In the genomic region with DNA sequence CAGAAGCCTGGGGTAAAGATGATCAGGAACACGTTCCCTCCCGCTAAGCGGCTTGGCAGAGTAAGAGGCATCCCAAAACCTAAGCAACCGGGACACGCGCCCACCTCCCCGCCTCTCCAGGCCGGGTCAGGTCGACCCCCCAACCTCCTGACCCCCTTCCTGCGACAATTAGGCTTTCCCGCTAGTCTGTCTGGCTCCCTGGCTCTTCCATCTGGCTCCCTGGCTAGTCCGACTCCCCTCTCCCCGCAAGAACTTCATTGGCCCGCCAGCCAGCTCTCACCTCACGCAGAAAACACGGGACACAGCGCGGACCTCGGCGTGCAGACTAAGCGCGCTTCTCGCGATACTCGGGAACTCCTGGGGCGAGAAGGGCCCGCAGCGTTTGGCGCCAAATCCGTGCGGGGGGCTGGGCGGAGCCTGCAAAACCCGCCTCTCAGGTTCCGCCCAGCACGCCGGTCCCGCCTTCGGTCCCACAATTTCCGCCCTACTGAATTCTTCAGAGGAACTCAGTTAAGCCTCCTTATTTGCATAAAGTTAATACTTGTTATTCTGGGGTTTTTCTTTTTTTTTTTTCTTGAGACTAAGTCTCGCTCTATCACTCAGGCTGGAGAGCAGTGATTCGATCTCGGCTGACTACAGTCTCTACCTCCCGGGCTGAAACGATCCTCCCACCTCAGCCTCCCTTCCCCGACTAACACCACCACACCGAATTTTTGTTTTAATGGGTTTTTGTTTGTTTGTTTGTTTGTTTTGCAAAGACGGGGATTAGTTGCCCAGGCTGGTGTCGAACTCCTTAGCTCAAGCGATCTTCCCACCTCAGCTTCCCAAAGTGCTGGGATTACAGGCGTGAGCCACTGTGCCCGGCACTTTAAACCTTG, we compare ENCODE assay signal across 1 cellular context.
TF ChIP-seq lines count a peak whose summit lies in the region.

A gene with protein sequence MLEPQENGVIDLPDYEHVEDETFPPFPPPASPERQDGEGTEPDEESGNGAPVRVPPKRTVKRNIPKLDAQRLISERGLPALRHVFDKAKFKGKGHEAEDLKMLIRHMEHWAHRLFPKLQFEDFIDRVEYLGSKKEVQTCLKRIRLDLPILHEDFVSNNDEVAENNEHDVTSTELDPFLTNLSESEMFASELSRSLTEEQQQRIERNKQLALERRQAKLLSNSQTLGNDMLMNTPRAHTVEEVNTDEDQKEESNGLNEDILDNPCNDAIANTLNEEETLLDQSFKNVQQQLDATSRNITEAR (minus strand): TSS at position 327 of the 878 bp plus-strand sequence. CDS start 3,738 bp downstream, outside the sequence.

TF ChIP-seq in HepG2, 621 proteins besides CTCF, POLR2A, EP300 and RAD21 (continued from another document and continues in another):
- TF ChIP-seq, protein P1, sequence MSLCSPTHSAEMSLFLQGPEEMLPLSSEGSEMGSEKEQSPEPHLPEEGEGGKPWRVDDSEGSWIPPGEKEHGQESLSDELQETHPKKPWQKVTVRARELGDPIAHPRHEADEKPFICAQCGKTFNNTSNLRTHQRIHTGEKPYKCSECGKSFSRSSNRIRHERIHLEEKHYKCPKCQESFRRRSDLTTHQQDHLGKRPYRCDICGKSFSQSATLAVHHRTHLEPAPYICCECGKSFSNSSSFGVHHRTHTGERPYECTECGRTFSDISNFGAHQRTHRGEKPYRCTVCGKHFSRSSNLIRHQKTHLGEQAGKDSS (CRISPR knock-in tag; IDR thresholded peaks at IDR 0.05; ENCODE audit: borderline replicate concordance, low read depth), result no peak
- TF ChIP-seq HMGXB3 (CRISPR knock-in tag; IDR thresholded peaks at IDR 0.05; ENCODE audit: borderline replicate concordance) (no peak), ZNF10 (CRISPR knock-in tag; IDR thresholded peaks at IDR 0.05; ENCODE audit: borderline replicate concordance, low read depth) (no peak), TCF7 (IDR thresholded peaks at IDR 0.05; ENCODE audit: low read depth) (no peak), IRX3 (CRISPR knock-in tag; IDR thresholded peaks at IDR 0.05; ENCODE audit: borderline replicate concordance, low read depth) (peak; percentile 74; the same call in 1 of the 2 replicates), ZBTB33 (CRISPR knock-in tag; IDR thresholded peaks at IDR 0.05) (no peak), BHLHE40 (IDR thresholded peaks at IDR 0.05; ENCODE audit: low read length) (peak; percentile 84), ZNF264 (CRISPR knock-in tag; IDR thresholded peaks at IDR 0.05) (0 out of 2 replicates have a peak, but pooled peaks have one; percentile 21), ZNF33B (CRISPR knock-in tag; IDR thresholded peaks at IDR 0.05) (peak; percentile 88; the same call in 1 of the 2 replicates), ZNF335 (CRISPR knock-in tag; IDR thresholded peaks at IDR 0.05) (no peak), GLI4 (CRISPR knock-in tag; IDR thresholded peaks at IDR 0.05; ENCODE audit: borderline replicate concordance) (0 out of 2 replicates have a peak, but pooled peaks have one; percentile 47), NCOA5 (CRISPR knock-in tag; IDR thresholded peaks at IDR 0.05) (no peak), RBM39 (IDR thresholded peaks at IDR 0.05; ENCODE audit: low read depth, low read length, poor library complexity, severe bottlenecking) (peak; percentile 75), ZNF407 (CRISPR knock-in tag; IDR thresholded peaks at IDR 0.05; ENCODE audit: not compliant biosample characterization) (no peak), WIZ (CRISPR knock-in tag; IDR thresholded peaks at IDR 0.05) (no peak; the same call in 1 of the 2 replicates)
- TF ChIP-seq, protein P2, sequence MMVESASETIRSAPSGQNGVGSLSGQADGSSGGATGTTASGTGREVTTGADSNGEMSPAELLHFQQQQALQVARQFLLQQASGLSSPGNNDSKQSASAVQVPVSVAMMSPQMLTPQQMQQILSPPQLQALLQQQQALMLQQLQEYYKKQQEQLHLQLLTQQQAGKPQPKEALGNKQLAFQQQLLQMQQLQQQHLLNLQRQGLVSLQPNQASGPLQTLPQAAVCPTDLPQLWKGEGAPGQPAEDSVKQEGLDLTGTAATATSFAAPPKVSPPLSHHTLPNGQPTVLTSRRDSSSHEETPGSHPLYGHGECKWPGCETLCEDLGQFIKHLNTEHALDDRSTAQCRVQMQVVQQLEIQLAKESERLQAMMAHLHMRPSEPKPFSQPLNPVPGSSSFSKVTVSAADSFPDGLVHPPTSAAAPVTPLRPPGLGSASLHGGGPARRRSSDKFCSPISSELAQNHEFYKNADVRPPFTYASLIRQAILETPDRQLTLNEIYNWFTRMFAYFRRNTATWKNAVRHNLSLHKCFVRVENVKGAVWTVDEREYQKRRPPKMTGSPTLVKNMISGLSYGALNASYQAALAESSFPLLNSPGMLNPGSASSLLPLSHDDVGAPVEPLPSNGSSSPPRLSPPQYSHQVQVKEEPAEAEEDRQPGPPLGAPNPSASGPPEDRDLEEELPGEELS (CRISPR knock-in tag; IDR thresholded peaks at IDR 0.05), result no peak; the same call in 1 of the 2 replicates
- TF ChIP-seq, protein P3, sequence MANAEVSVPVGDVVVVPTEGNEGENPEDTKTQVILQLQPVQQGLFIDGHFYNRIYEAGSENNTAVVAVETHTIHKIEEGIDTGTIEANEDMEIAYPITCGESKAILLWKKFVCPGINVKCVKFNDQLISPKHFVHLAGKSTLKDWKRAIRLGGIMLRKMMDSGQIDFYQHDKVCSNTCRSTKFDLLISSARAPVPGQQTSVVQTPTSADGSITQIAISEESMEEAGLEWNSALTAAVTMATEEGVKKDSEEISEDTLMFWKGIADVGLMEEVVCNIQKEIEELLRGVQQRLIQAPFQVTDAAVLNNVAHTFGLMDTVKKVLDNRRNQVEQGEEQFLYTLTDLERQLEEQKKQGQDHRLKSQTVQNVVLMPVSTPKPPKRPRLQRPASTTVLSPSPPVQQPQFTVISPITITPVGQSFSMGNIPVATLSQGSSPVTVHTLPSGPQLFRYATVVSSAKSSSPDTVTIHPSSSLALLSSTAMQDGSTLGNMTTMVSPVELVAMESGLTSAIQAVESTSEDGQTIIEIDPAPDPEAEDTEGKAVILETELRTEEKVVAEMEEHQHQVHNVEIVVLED (CRISPR knock-in tag; IDR thresholded peaks at IDR 0.05; ENCODE audit: borderline replicate concordance), result peak; percentile 84
- TF ChIP-seq, protein P4, sequence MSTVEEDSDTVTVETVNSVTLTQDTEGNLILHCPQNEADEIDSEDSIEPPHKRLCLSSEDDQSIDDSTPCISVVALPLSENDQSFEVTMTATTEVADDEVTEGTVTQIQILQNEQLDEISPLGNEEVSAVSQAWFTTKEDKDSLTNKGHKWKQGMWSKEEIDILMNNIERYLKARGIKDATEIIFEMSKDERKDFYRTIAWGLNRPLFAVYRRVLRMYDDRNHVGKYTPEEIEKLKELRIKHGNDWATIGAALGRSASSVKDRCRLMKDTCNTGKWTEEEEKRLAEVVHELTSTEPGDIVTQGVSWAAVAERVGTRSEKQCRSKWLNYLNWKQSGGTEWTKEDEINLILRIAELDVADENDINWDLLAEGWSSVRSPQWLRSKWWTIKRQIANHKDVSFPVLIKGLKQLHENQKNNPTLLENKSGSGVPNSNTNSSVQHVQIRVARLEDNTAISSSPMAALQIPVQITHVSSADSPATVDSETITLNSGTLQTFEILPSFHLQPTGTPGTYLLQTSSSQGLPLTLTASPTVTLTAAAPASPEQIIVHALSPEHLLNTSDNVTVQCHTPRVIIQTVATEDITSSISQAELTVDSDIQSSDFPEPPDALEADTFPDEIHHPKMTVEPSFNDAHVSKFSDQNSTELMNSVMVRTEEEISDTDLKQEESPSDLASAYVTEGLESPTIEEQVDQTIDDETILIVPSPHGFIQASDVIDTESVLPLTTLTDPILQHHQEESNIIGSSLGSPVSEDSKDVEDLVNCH (CRISPR knock-in tag; IDR thresholded peaks at IDR 0.05), result peak; percentile 86; the same call in 1 of the 2 replicates
